In genomic region chrX:4315891-4316290, GRCh38 we compare ENCODE assay signal across 20 cellular contexts.
DNase-seq lines count a peak whose midpoint lies in the region; ATAC-seq, FAIRE-seq and TF ChIP-seq lines count a peak whose summit lies in the region.
"Had no signal": no experiment of that assay in that cellular context is flagged by ENCODE, and none has a peak within 500 bp of the region (broad histone marks: within the 10 kb centered on the region; RNA-seq: fewer than 3 reads in every experiment).

No MANE protein-coding gene starts in this region.

- no peaks in the 10 kb centered on the region for H3K36me3 Mint-ChIP-seq in progenitor cell of endocrine pancreas (ENCODE audit: insufficient read depth)
- no peaks in the 10 kb centered on the region for H3K36me3 Mint-ChIP-seq in activated naive CD8-positive, alpha-beta T cell treated with anti-CD3 and anti-CD28 coated beads for 36 hours
- H3K36me3 Mint-ChIP-seq: CD8-positive, alpha-beta T cell had no signal

- H3K4me3 Mint-ChIP-seq in progenitor cell of endocrine pancreas (ENCODE audit: low read depth) = no peak overlapping the region
- no peak overlapping the region for H3K4me3 Mint-ChIP-seq in activated naive CD8-positive, alpha-beta T cell treated with anti-CD3 and anti-CD28 coated beads for 36 hours
- H3K4me3 Mint-ChIP-seq: CD8-positive, alpha-beta T cell had no signal

- FAIRE-seq in H1 (lab: Jason Lieb, UNC) = no peak
- FAIRE-seq: G401.6, GM12891, GM19239 had no signal

- no peak overlapping the region for H3K18ac ChIP-seq in H1 (ENCODE audit: extremely low read depth, low read length)

- peak; percentile 1 for DNase-seq in NCI-H345 (lab: John Stamatoyannopoulos, UW)
- DNase-seq in NCI-H345 treated with DMSO at 0.1 percent for 48 hours (lab: John Stamatoyannopoulos, UW; ENCODE audit: unreplicated experiment) = no peak
- peak; percentile 28 for DNase-seq in PC-3
- DNase-seq in H1 (ENCODE audit: low read depth in 1 of 2, low spot score in 2 of 2) = no peak
- no peak for DNase-seq in progenitor cell of endocrine pancreas (ENCODE audit: low spot score, unreplicated experiment)
- no peak for DNase-seq in activated naive CD8-positive, alpha-beta T cell treated with anti-CD3 and anti-CD28 coated beads for 36 hours
- DNase-seq: 8988T; CD8-positive, alpha-beta T cell; DMS 273 treated with DMSO at 0.1 percent for 48 hours; DMS53; DND-41; EL; GM23248; H7 had no signal

- H2BK120ac ChIP-seq in H1 (replicated peaks; ENCODE audit: low read depth, low read length) = no peak overlapping the region

- no peak overlapping the region for H4K8ac ChIP-seq in H1 (ENCODE audit: extremely low read depth, insufficient read depth, low read length)

- no peaks in the 10 kb centered on the region for H3K79me1 ChIP-seq in H1 (ENCODE audit: low read depth, low read length)

- no peak for TF ChIP-seq EP300 in H1 (IDR thresholded peaks at IDR 0.05; ENCODE audit: borderline replicate concordance in 1 of 2, low read depth in 2 of 2, low read length in 2 of 2)

- 72% methylated on average over 2 of the region's 2 CpGs; no CpG with 5 or more reads in 1 of the 2 experiments for WGBS in H1 (ENCODE audit: extremely low coverage in 1 of 2, insufficient coverage in 1 of 2, insufficient read length in 1 of 2, insufficient replicate concordance in 2 of 2, low coverage in 1 of 2, low lambda C conversion rate in 2 of 2, missing lambda C conversion rate in 1 of 2), 2 experiments

- TF ChIP-seq RAD21 in H1 (IDR thresholded peaks at IDR 0.05 in 1 of 2, conservative IDR thresholded peaks at IDR 0.05 in 1 of 2; ENCODE audit: low read depth in 2 of 2, low read length in 2 of 2) = no peak

- POLR2A ChIA-PET in PC-3 (lab: Charles Lee; ENCODE audit: unreplicated experiment) = no interaction called here
- POLR2A ChIA-PET in H1 (lab: Charles Lee; ENCODE audit: partially characterized antibody) = no interaction called here

- H3K4me1 ChIP-seq in PC-3 (ENCODE audit: insufficient read depth, low read length) (no peaks in the 10 kb centered on the region), H1 (replicated peaks in 1 of 4; ENCODE audit: control insufficient read depth in 3 of 4, insufficient read depth in 4 of 4, low read length in 3 of 4) (0 out of 7 replicates have a peak, but pooled peaks cover 0 to 5% (median 0%) of the 10 kb centered on the region in 4 experiments)
- H3K4me1 ChIP-seq: BLaER1 had no signal

- no peaks in the 10 kb centered on the region for H3K23me2 ChIP-seq in H1 (ENCODE audit: low read depth, low read length)

- no peak overlapping the region for H2BK12ac ChIP-seq in H1 (ENCODE audit: low read depth, low read length)

- CTCF ChIA-PET in PC-3 (lab: Charles Lee) = no interaction called here
- CTCF ChIA-PET in H1 (lab: Charles Lee; ENCODE audit: partially characterized antibody) = no interaction called here

- ATAC-seq in PC-3 = no peak
- no peak for ATAC-seq in HG03439 (IDR thresholded peaks at IDR 0.05; ENCODE audit: unreplicated experiment)
- no peak for ATAC-seq in HG03442 (IDR thresholded peaks at IDR 0.05; ENCODE audit: unreplicated experiment)
- ATAC-seq: CD8-positive, alpha-beta T cell had no signal

- TF ChIP-seq CTCF in PC-3 (conservative IDR thresholded peaks at IDR 0.05; ENCODE audit: low read depth, low read length) (no peak), H1 (IDR thresholded peaks at IDR 0.05; ENCODE audit: control extremely low read depth in 1 of 3, insufficient read depth in 1 of 3, low read depth in 1 of 3, low read length in 3 of 3) (no peak), progenitor cell of endocrine pancreas (IDR thresholded peaks at IDR 0.05; ENCODE audit: unreplicated experiment) (no peak)

- H4K91ac ChIP-seq in H1 (replicated peaks; ENCODE audit: insufficient read length, low read length) = no peak overlapping the region

- no peak overlapping the region for H3K4ac ChIP-seq in H1 (replicated peaks; ENCODE audit: insufficient read length, low read depth, low read length)

- H3K27me3 ChIP-seq in PC-3 (ENCODE audit: low read length) (peaks cover 8% of the 10 kb centered on the region; the same call in 1 of the 2 replicates), H1 (replicated peaks in 1 of 4; ENCODE audit: control insufficient read depth in 3 of 4, extremely low read depth in 1 of 4, insufficient read depth in 3 of 4, low read length in 3 of 4) (no peaks in the 10 kb centered on the region)
- H3K27me3 ChIP-seq: BLaER1 had no signal

- H2AK5ac ChIP-seq in H1 (ENCODE audit: low read depth, low read length) = no peak overlapping the region

- no peaks in the 10 kb centered on the region for H3K9me3 Mint-ChIP-seq in progenitor cell of endocrine pancreas (ENCODE audit: low read depth)
- H3K9me3 Mint-ChIP-seq in activated naive CD8-positive, alpha-beta T cell treated with anti-CD3 and anti-CD28 coated beads for 36 hours = no peaks in the 10 kb centered on the region
- H3K9me3 Mint-ChIP-seq: CD8-positive, alpha-beta T cell had no signal

- H3K9me3 ChIP-seq in PC-3 (ENCODE audit: low read length) (no peaks in the 10 kb centered on the region), H1 (ENCODE audit: insufficient read depth in 2 of 2, low read depth in 1 of 2, low read length in 1 of 2) (no peaks in the 10 kb centered on the region)
- H3K9me3 ChIP-seq: BLaER1 had no signal

- H2BK5ac ChIP-seq in H1 (ENCODE audit: low read depth, low read length) = 0 out of 2 replicates have a peak overlapping the region, but pooled peaks have one; percentile 24

- intact Hi-C loops in PC-3 (cut with micrococcal nuclease) = no loop called here

- no peak overlapping the region for H2BK20ac ChIP-seq in H1 (ENCODE audit: low read length)

- no peak overlapping the region for H3K14ac ChIP-seq in H1 (ENCODE audit: insufficient read length)

- H2AFZ ChIP-seq in PC-3 (ENCODE audit: low read length) = no peak overlapping the region
- no peak overlapping the region for H2AFZ ChIP-seq in H1 (ENCODE audit: low read length)
- H2AFZ ChIP-seq: GM23248 had no signal

- BruUV-seq in PC-3 (replicated peaks; lab: Mats Ljungman, UMichigan) = no TSS peak

- no peaks in the 10 kb centered on the region for H3K27me3 Mint-ChIP-seq in progenitor cell of endocrine pancreas
- no peaks in the 10 kb centered on the region for H3K27me3 Mint-ChIP-seq in activated naive CD8-positive, alpha-beta T cell treated with anti-CD3 and anti-CD28 coated beads for 36 hours

- no peak overlapping the region for H3K56ac ChIP-seq in H1 (replicated peaks; ENCODE audit: insufficient read length, low read depth, low read length)

- H4K5ac ChIP-seq in H1 (ENCODE audit: insufficient read length, low read depth, low read length) = no peak overlapping the region

- no peaks in the 10 kb centered on the region for H3F3A ChIP-seq in PC-3 (ENCODE audit: low read length, unreplicated experiment)

- H3K36me3 ChIP-seq in PC-3 (ENCODE audit: low read depth, low read length) (no peaks in the 10 kb centered on the region), H1 (ENCODE audit: control insufficient read depth in 2 of 4, insufficient read depth in 4 of 4, low read length in 3 of 4) (no peaks in the 10 kb centered on the region)
- H3K36me3 ChIP-seq: BLaER1 had no signal

- H4K20me1 ChIP-seq in PC-3 (ENCODE audit: low read length) = no peaks in the 10 kb centered on the region
- no peaks in the 10 kb centered on the region for H4K20me1 ChIP-seq in H1 (replicated peaks in 1 of 2; ENCODE audit: control insufficient read depth in 1 of 2, insufficient read depth in 2 of 2, low read length in 2 of 2)
- H4K20me1 ChIP-seq: BLaER1 had no signal

- H3K27ac ChIP-seq in PC-3 (ENCODE audit: low read length) = no peak overlapping the region
- no peak overlapping the region for H3K27ac ChIP-seq in H1 (ENCODE audit: low read depth, low read length)
- H3K27ac ChIP-seq: BLaER1, GM23248 had no signal

- H3K4me3 ChIP-seq in PC-3 (ENCODE audit: low read length) = no peak overlapping the region
- no peak overlapping the region for H3K4me3 ChIP-seq in H1 (ENCODE audit: extremely low read depth in 1 of 4, insufficient read depth in 2 of 4, low read depth in 3 of 4, low read length in 4 of 4)
- H3K4me3 ChIP-seq: BLaER1, GM23248 had no signal

- peaks cover 15% of the 10 kb centered on the region for H3K4me1 Mint-ChIP-seq in progenitor cell of endocrine pancreas (ENCODE audit: low read depth)
- no peaks in the 10 kb centered on the region for H3K4me1 Mint-ChIP-seq in activated naive CD8-positive, alpha-beta T cell treated with anti-CD3 and anti-CD28 coated beads for 36 hours

- H2BK15ac ChIP-seq in H1 (ENCODE audit: low read length) = no peak overlapping the region

- H3K79me2 ChIP-seq in PC-3 (ENCODE audit: low read length) (no peaks in the 10 kb centered on the region), H1 (ENCODE audit: control insufficient read depth in 1 of 2, insufficient read depth in 2 of 2, low read length in 2 of 2) (no peaks in the 10 kb centered on the region)

- H3K4me2 ChIP-seq in PC-3 (ENCODE audit: low read length) (no peak overlapping the region), H1 (ENCODE audit: insufficient read depth in 1 of 2, low read depth in 2 of 2, low read length in 2 of 2) (no peak overlapping the region)
- H3K4me2 ChIP-seq: BLaER1 had no signal

- H3K23ac ChIP-seq in H1 (ENCODE audit: insufficient read length) = no peak overlapping the region

- no peaks in the 10 kb centered on the region for H3K9me2 ChIP-seq in PC-3 (replicated peaks; ENCODE audit: low read length)

- no peak for TF ChIP-seq POLR2A in H1 (IDR thresholded peaks at IDR 0.05; ENCODE audit: control extremely low read depth in 1 of 2, low read depth in 2 of 2, low read length in 2 of 2)

- peak overlapping the region; percentile 54 for H3K27ac Mint-ChIP-seq in progenitor cell of endocrine pancreas
- no peak overlapping the region for H3K27ac Mint-ChIP-seq in activated naive CD8-positive, alpha-beta T cell treated with anti-CD3 and anti-CD28 coated beads for 36 hours
- H3K27ac Mint-ChIP-seq: CD8-positive, alpha-beta T cell had no signal

- H3K9ac ChIP-seq in PC-3 (ENCODE audit: low read length) (no peak overlapping the region), H1 (replicated peaks in 1 of 4; ENCODE audit: extremely low read depth in 1 of 4, low read depth in 3 of 4, low read length in 3 of 4) (no peak overlapping the region)
- H3K9ac ChIP-seq: BLaER1, GM23248 had no signal

TF ChIP-seq in H1, 55 proteins besides CTCF, POLR2A, EP300 and RAD21 (continues in another document):
- TF ChIP-seq HDAC6 (IDR thresholded peaks at IDR 0.05; ENCODE audit: low read depth, low read length) (no peak), POU5F1 (IDR thresholded peaks at IDR 0.05; ENCODE audit: low read depth, low read length) (no peak), POLR2AphosphoS5 (IDR thresholded peaks at IDR 0.05; ENCODE audit: low read depth, low read length) (no peak), CBX8 (IDR thresholded peaks at IDR 0.05; ENCODE audit: borderline replicate concordance, low read depth, low read length) (no peak), RNF2 (IDR thresholded peaks at IDR 0.05; ENCODE audit: borderline replicate concordance, low read depth, low read length, missing control alignments, poor library complexity, severe bottlenecking) (no peak)

Comparison
In these comparisons a context has a peak if more than half of its experiments do, and no peak if none do; other contexts are left out.
1. DNase-seq: peak in NCI-H345 (single experiment) and PC-3 (single experiment); none in NCI-H345 treated with DMSO at 0.1 percent for 48 hours (single experiment), H1 (0 of 2), progenitor cell of endocrine pancreas (single experiment) and activated naive CD8-positive, alpha-beta T cell treated with anti-CD3 and anti-CD28 coated beads for 36 hours (single experiment).